In the genomic region with DNA sequence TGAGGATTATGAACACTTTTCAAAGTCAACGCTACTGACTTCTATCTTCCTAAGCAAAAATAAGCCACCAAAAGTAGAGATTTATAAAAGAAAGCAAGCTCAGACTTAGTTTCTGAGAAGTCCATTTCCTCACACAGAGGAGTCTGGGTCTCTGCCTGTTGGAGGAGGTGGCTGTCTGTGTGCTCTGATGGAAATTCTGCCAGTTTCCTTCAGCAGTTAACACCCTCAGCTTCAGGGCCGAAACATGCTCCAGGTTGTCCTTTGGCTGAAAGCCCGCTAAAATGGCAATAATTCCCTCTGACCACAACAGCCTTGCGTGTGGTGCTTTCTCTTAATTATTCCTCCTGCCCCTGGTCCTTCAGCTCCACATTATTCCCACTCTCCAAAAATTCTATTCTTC, we compare ENCODE assay signal across 26 cellular contexts.
"Had no signal": no experiment of that assay in that cellular context is flagged by ENCODE, and none has a peak within 500 bp of the region (broad histone marks: within the 10 kb centered on the region; RNA-seq: fewer than 3 reads in every experiment).

No MANE protein-coding gene starts in this region.

- DNase-seq: islet precursor cell; left ventricle myocardium inferior; midbrain; mucosa of descending colon; naive thymus-derived CD4-positive, alpha-beta T cell; ovary; posterior cingulate gyrus; retina; right cardiac atrium; stimulated activated CD4-positive, alpha-beta T cell treated with anti-CD3 and anti-CD28 coated beads, Interleukin-12 subunit alpha, Interleukin-12 subunit beta, amount 100 ng/mL, for 4 hours; stimulated activated CD4-positive, alpha-beta T cell treated with anti-CD3 and anti-CD28 coated beads, Interleukin-15, amount 100 ng/mL, for 24 hours; stimulated activated CD4-positive, alpha-beta T cell treated with anti-CD3 and anti-CD28 coated beads, Interleukin-2, amount 100 ng/mL, for 24 hours; stimulated activated CD4-positive, alpha-beta T cell treated with anti-CD3 and anti-CD28 coated beads, Interleukin-4, amount 100 ng/mL, for 1 hour; stimulated activated naive B cell treated with anti-CD40 and anti-IgM and Interleukin-4, amounts not matched to agents 10 μg/mL and 1 μg/mL and 100 μg/mL, for 72 hours; stimulated activated naive CD8-positive, alpha-beta T cell treated with anti-CD3 and anti-CD28 coated beads, Interleukin-15, Interleukin-2, amounts not matched to agents 100 U/mL and 50 U/mL, for 24 hours; stomach; testis; thyroid gland; transverse colon; upper lobe of left lung had no signal

- H3K27me3 ChIP-seq: ovary, stomach, testis, thyroid gland, transverse colon, upper lobe of left lung, vagina had no signal

- H3K4me3 ChIP-seq: left ventricle myocardium inferior, lung, mucosa of descending colon, ovary, prostate gland, skin epidermis, stomach, testis, thyroid gland, transverse colon, upper lobe of left lung, vagina had no signal

- H3K27ac ChIP-seq: left ventricle myocardium inferior, ovary, prostate gland, skin epidermis, stomach, testis, thyroid gland, transverse colon, upper lobe of left lung, vagina had no signal

- ATAC-seq: mucosa of descending colon; naive thymus-derived CD4-positive, alpha-beta T cell; natural killer cell treated with Interleukin-12 subunit alpha and Interleukin-12 subunit beta and Interleukin-15 and Interleukin-18, amount 100 ng/mL, for 72 hours; right cardiac atrium; sciatic nerve; stimulated activated naive B cell treated with anti-CD40 and anti-IgM and Interleukin-4, amounts not matched to agents 10 μg/mL and 1 μg/mL and 100 μg/mL, for 72 hours; stimulated activated naive CD8-positive, alpha-beta T cell treated with anti-CD3 and anti-CD28 coated beads, Interleukin-15, Interleukin-2, amounts not matched to agents 100 U/mL and 50 U/mL, for 24 hours had no signal

- H3K36me3 ChIP-seq: left ventricle myocardium inferior, ovary, prostate gland, stomach, thyroid gland, transverse colon, upper lobe of left lung, vagina had no signal

- H3K9me3 ChIP-seq: left ventricle myocardium inferior, mucosa of descending colon, ovary, prostate gland, stomach, testis, thyroid gland, transverse colon, vagina had no signal

- H3K4me1 ChIP-seq: left ventricle myocardium inferior, prostate gland, stomach, testis, thyroid gland, transverse colon, upper lobe of left lung, vagina had no signal
